ENCODE assay signal across 16 cellular contexts in genomic region chr13:30829145-30829544, GRCh38.
DNase-seq lines count a peak whose midpoint lies in the region; ATAC-seq and TF ChIP-seq lines count a peak whose summit lies in the region.
"Had no signal": no experiment of that assay in that cellular context is flagged by ENCODE, and none has a peak within 500 bp of the region (broad histone marks: within the 10 kb centered on the region; RNA-seq: fewer than 3 reads in every experiment).

No MANE protein-coding gene starts in this region.

- H3K4me1 Mint-ChIP-seq in CD14-positive monocyte (peaks cover 6% of the 10 kb centered on the region), WTC11 (peaks cover 27% of the 10 kb centered on the region)
- peaks cover 2% of the 10 kb centered on the region for H3K4me1 Mint-ChIP-seq in activated CD8-positive, alpha-beta T cell treated with anti-CD3 and anti-CD28 coated beads for 36 hours (ENCODE audit: low read depth)
- H3K4me1 Mint-ChIP-seq: CD4-positive, alpha-beta memory T cell had no signal

- no peak for TF ChIP-seq RAD21 in Ishikawa (IDR thresholded peaks at IDR 0.05; ENCODE audit: low read depth)

- POLR2A ChIA-PET in activated CD8-positive, alpha-beta T cell treated with anti-CD3 and anti-CD28 coated beads for 36 hours (lab: Charles Lee) = no interaction called here
- POLR2A ChIA-PET in WTC11 (lab: Charles Lee) = no interaction called here

- TF ChIP-seq CTCF in CD14-positive monocyte (IDR thresholded peaks at IDR 0.05) (no peak), kidney epithelial cell (IDR thresholded peaks at IDR 0.05; ENCODE audit: insufficient read depth, low read length, poor library complexity, severe bottlenecking) (no peak), WTC11 (IDR thresholded peaks at IDR 0.05) (no peak)
- no peak for TF ChIP-seq CTCF in activated CD8-positive, alpha-beta T cell treated with anti-CD3 and anti-CD28 coated beads for 36 hours (IDR thresholded peaks at IDR 0.05)

- no peak overlapping the region for H3K4me3 ChIP-seq in adipocyte (ENCODE audit: low read length)
- no peak overlapping the region for H3K4me3 ChIP-seq in kidney epithelial cell (ENCODE audit: low read depth, low read length)
- H3K4me3 ChIP-seq: dorsolateral prefrontal cortex had no signal

- peak; percentile 25; the same call in 1 of the 2 replicates for TF ChIP-seq EP300 in Ishikawa (IDR thresholded peaks at IDR 0.05; ENCODE audit: borderline replicate concordance)

- H3K27me3 ChIP-seq in adipocyte (replicated peaks; ENCODE audit: control insufficient read depth, insufficient read depth, low read length) = no peaks in the 10 kb centered on the region
- no peaks in the 10 kb centered on the region for H3K27me3 ChIP-seq in kidney epithelial cell (ENCODE audit: control insufficient read depth, insufficient read depth, low read length)
- H3K27me3 ChIP-seq: dorsolateral prefrontal cortex had no signal

- H3K9me3 ChIP-seq in adipocyte (ENCODE audit: control insufficient read depth, low read length) = no peaks in the 10 kb centered on the region

- H3K9me3 Mint-ChIP-seq in CD14-positive monocyte = peaks cover 0 to 4% (median 0%) of the 10 kb centered on the region in 7 donors
- no peaks in the 10 kb centered on the region for H3K9me3 Mint-ChIP-seq in activated CD8-positive, alpha-beta T cell treated with anti-CD3 and anti-CD28 coated beads for 36 hours
- H3K9me3 Mint-ChIP-seq in WTC11 = no peaks in the 10 kb centered on the region
- H3K9me3 Mint-ChIP-seq: T-helper 2 cell treated with Interferon-gamma antibody and Interleukin-4, amounts not matched to agents 5 μg/mL and 100 μg/mL, for 36 hours had no signal

- no peak for ATAC-seq in activated CD8-positive, alpha-beta T cell treated with anti-CD3 and anti-CD28 coated beads for 36 hours
- no peak for ATAC-seq in WTC11
- ATAC-seq: stimulated activated naive CD8-positive, alpha-beta T cell treated with anti-CD3 and anti-CD28 coated beads, Interleukin-15, Interleukin-2, amounts not matched to agents 100 U/mL and 50 U/mL, for 24 hours had no signal

- no peak overlapping the region for H3K9ac ChIP-seq in adipocyte (ENCODE audit: low read length)
- H3K9ac ChIP-seq: parathyroid adenoma had no signal

- intact Hi-C loops in CD14-positive monocyte (cut with micrococcal nuclease) = no loop called here
- intact Hi-C loops in activated CD8-positive, alpha-beta T cell treated with anti-CD3 and anti-CD28 coated beads for 36 hours (cut with micrococcal nuclease) = no loop called here

- DNase-seq in CD14-positive monocyte (ENCODE audit: low spot score) (peak; percentile 40), adipocyte (ENCODE audit: low read depth) (peak; percentile 36), kidney epithelial cell (ENCODE audit: low read depth) (peak; percentile 81), NOMO-1 (lab: John Stamatoyannopoulos, UW; ENCODE audit: unreplicated experiment in 2 of 2) (no peak), NCI-H524 (lab: John Stamatoyannopoulos, UW) (no peak), WTC11 (ENCODE audit: low spot score) (no peak)
- DNase-seq in activated CD8-positive, alpha-beta T cell treated with anti-CD3 and anti-CD28 coated beads for 36 hours = no peak
- DNase-seq: CD4-positive, alpha-beta memory T cell; dorsolateral prefrontal cortex; NCI-H2029 treated with DMSO at 0.1 percent for 48 hours; stimulated activated CD4-positive, alpha-beta T cell treated with anti-CD3 and anti-CD28 coated beads, Interleukin-2, amount 100 ng/mL, for 24 hours; stimulated activated naive CD8-positive, alpha-beta T cell treated with anti-CD3 and anti-CD28 coated beads, Interleukin-15, Interleukin-2, amounts not matched to agents 100 U/mL and 50 U/mL, for 24 hours had no signal

- H3K27ac Mint-ChIP-seq in CD14-positive monocyte = no peak overlapping the region
- H3K27ac Mint-ChIP-seq in activated CD8-positive, alpha-beta T cell treated with anti-CD3 and anti-CD28 coated beads for 36 hours = no peak overlapping the region
- no peak overlapping the region for H3K27ac Mint-ChIP-seq in WTC11
- H3K27ac Mint-ChIP-seq: activated naive CD8-positive, alpha-beta T cell; T-helper 2 cell treated with Interferon-gamma antibody and Interleukin-4, amounts not matched to agents 5 μg/mL and 100 μg/mL, for 36 hours had no signal

- no peaks in the 10 kb centered on the region for H3K36me3 Mint-ChIP-seq in CD14-positive monocyte
- no peaks in the 10 kb centered on the region for H3K36me3 Mint-ChIP-seq in activated CD8-positive, alpha-beta T cell treated with anti-CD3 and anti-CD28 coated beads for 36 hours (ENCODE audit: low read depth)
- no peaks in the 10 kb centered on the region for H3K36me3 Mint-ChIP-seq in WTC11
- H3K36me3 Mint-ChIP-seq: activated naive CD8-positive, alpha-beta T cell; CD4-positive, alpha-beta memory T cell had no signal

- H3K4me1 ChIP-seq in adipocyte (ENCODE audit: control insufficient read depth, insufficient read depth, low read length) = peaks cover 7% of the 10 kb centered on the region
- H3K4me1 ChIP-seq: parathyroid adenoma had no signal

- H3K36me3 ChIP-seq in adipocyte (ENCODE audit: control insufficient read depth, insufficient read depth, low read length, severe bottlenecking) (no peaks in the 10 kb centered on the region), kidney epithelial cell (ENCODE audit: control insufficient read depth, insufficient read depth, low read length) (no peaks in the 10 kb centered on the region)

- H3K27me3 Mint-ChIP-seq in CD14-positive monocyte (ENCODE audit: low read depth in 3 of 3) (peaks cover 3 to 20% (median 15%) of the 10 kb centered on the region in 3 donors), WTC11 (ENCODE audit: low read depth) (peaks cover 70% of the 10 kb centered on the region)
- peaks cover 9% of the 10 kb centered on the region for H3K27me3 Mint-ChIP-seq in activated CD8-positive, alpha-beta T cell treated with anti-CD3 and anti-CD28 coated beads for 36 hours

- CTCF ChIA-PET in activated CD8-positive, alpha-beta T cell treated with anti-CD3 and anti-CD28 coated beads for 36 hours (lab: Charles Lee) = no interaction called here
- CTCF ChIA-PET in WTC11 (lab: Charles Lee) = no interaction called here

- peak overlapping the region in 1 of 2 donors; percentile 37 for H3K4me3 Mint-ChIP-seq in CD14-positive monocyte
- no peak overlapping the region for H3K4me3 Mint-ChIP-seq in activated CD8-positive, alpha-beta T cell treated with anti-CD3 and anti-CD28 coated beads for 36 hours
- no peak overlapping the region for H3K4me3 Mint-ChIP-seq in WTC11
- H3K4me3 Mint-ChIP-seq: activated naive CD8-positive, alpha-beta T cell; CD4-positive, alpha-beta memory T cell; T-helper 2 cell treated with Interferon-gamma antibody and Interleukin-4, amounts not matched to agents 5 μg/mL and 100 μg/mL, for 36 hours had no signal

TF ChIP-seq in Ishikawa, 13 proteins besides CTCF, POLR2A, EP300 and RAD21 (continues in another document):
- no peak for TF ChIP-seq REST (IDR thresholded peaks at IDR 0.05; ENCODE audit: low read depth)
- TF ChIP-seq TCF12 (IDR thresholded peaks at IDR 0.05; ENCODE audit: low read depth) = no peak

TF ChIP-seq in WTC11, 78 proteins besides CTCF, POLR2A, EP300 and RAD21 (continues in another document):
- TF ChIP-seq ATF1 (CRISPR knock-in tag; IDR thresholded peaks at IDR 0.05) (no peak), ZNF512 (CRISPR knock-in tag; IDR thresholded peaks at IDR 0.05; ENCODE audit: borderline replicate concordance) (no peak), STAT6 (CRISPR knock-in tag; conservative IDR thresholded peaks at IDR 0.05; ENCODE audit: low read depth) (no peak), NR3C1 (CRISPR knock-in tag; conservative IDR thresholded peaks at IDR 0.05; ENCODE audit: low read depth) (no peak), USF1 (CRISPR knock-in tag; IDR thresholded peaks at IDR 0.05) (no peak)

Comparison
In these comparisons a context has a peak if more than half of its experiments do, and no peak if none do; other contexts are left out.
1. DNase-seq: peak in CD14-positive monocyte (single experiment), adipocyte (single experiment) and kidney epithelial cell (single experiment); none in activated CD8-positive, alpha-beta T cell treated with anti-CD3 and anti-CD28 coated beads for 36 hours (single experiment), NOMO-1 (0 of 2), NCI-H524 (0 of 2) and WTC11 (single experiment).